27 cellular contexts compared by ENCODE assay signal in genomic region chr3:159788987-159789386, GRCh38. TPM values are rescaled to one million over a fixed set of nuclear protein-coding genes. Genes with fewer than 3 reads are reported as not detected.
DNase-seq lines count a peak whose midpoint lies in the region; ATAC-seq, FAIRE-seq and TF ChIP-seq lines count a peak whose summit lies in the region.
"Had no signal": no experiment of that assay in that cellular context is flagged by ENCODE, and none has a peak within 500 bp of the region (broad histone marks: within the 10 kb centered on the region; RNA-seq: fewer than 3 reads in every experiment).

No MANE protein-coding gene starts in this region.

- dilution Hi-C loops in keratinocyte (cut with MboI; ENCODE audit: extremely low pct_ligation_motif_present, low sequenced_read_pairs): no loop called here

- CTCF ChIA-PET in A549 (lab: Yijun Ruan, JAX): no interaction called here

- no peaks in the 10 kb centered on the region for H4K20me1 ChIP-seq in keratinocyte (ENCODE audit: control insufficient read depth, extremely low read depth, insufficient read depth, low read length)

- no peak overlapping the region for H3K4me3 ChIP-seq in A549
- no peak overlapping the region for H3K4me3 ChIP-seq in bronchial epithelial cell (ENCODE audit: low read depth, low read length)
- peak overlapping the region in 2 of 3 experiments; percentile 9 to 25 for H3K4me3 ChIP-seq in keratinocyte (ENCODE audit: control insufficient read depth in 2 of 3, extremely low read depth in 1 of 3, insufficient read depth in 2 of 3, low read depth in 1 of 3, low read length in 3 of 3)
- no peak overlapping the region for H3K4me3 ChIP-seq in prostate gland
- no peak overlapping the region for H3K4me3 ChIP-seq in psoas muscle
- H3K4me3 ChIP-seq: ovary, SK-N-MC, upper lobe of left lung had no signal

- no peak for TF ChIP-seq CTCF in A549 (IDR thresholded peaks at IDR 0.05)
- TF ChIP-seq CTCF in bronchial epithelial cell (IDR thresholded peaks at IDR 0.05; ENCODE audit: insufficient read depth, low read length, severe bottlenecking): no peak
- no peak for TF ChIP-seq CTCF in keratinocyte (optimal IDR thresholded peaks at IDR 0.05 in 1 of 3, IDR thresholded peaks at IDR 0.05 in 1 of 3, conservative IDR thresholded peaks at IDR 0.05 in 1 of 3; ENCODE audit: extremely low read depth in 1 of 3, insufficient read depth in 2 of 3, low read length in 3 of 3)
- no peak for TF ChIP-seq CTCF in prostate gland (IDR thresholded peaks at IDR 0.05)
- TF ChIP-seq CTCF in psoas muscle (IDR thresholded peaks at IDR 0.05): no peak

- WGBS in A549 (ENCODE audit: missing lambda C conversion rate): 95% methylated on average over 3 of the region's 3 CpGs
- WGBS in prostate gland: 51% methylated on average over 3 of the region's 3 CpGs
- 87 to 90% (median 90%) methylated on average over 3 of the region's 3 CpGs for WGBS in psoas muscle, 3 donors

- H3K9me1 ChIP-seq in keratinocyte (ENCODE audit: control insufficient read depth, extremely low read depth, insufficient read depth, low read length): no peaks in the 10 kb centered on the region

- DNase-seq in A549 (ENCODE audit: low read depth in 1 of 2, low spot score in 1 of 2) (no peak), bronchial epithelial cell (ENCODE audit: low read depth) (peak; percentile 88), keratinocyte (ENCODE audit: low read depth, low spot score) (no peak), prostate gland (ENCODE audit: low spot score) (peak; percentile 47), SKM-1 (lab: John Stamatoyannopoulos, UW; ENCODE audit: unreplicated experiment) (no peak), psoas muscle (no peak), iPS-NIHi7 (ENCODE audit: extremely low spot score) (no peak)
- DNase-seq in central memory CD4-positive, alpha-beta T cell: no peak
- DNase-seq: activated B cell treated with CpG ODN at 0.5 μM for 24 hours; activated CD8-positive, alpha-beta T cell treated with anti-CD3 and anti-CD28 coated beads, Interleukin-2, amount 10 ng/mL, durations not matched to agents 7 days and 5 days; activated naive CD4-positive, alpha-beta T cell treated with anti-CD3 and anti-CD28 coated beads for 36 hours; activated T-cell treated with anti-CD3 and anti-CD28 coated beads, Interleukin-2, amount 50 U/mL, for 24 hours; anterior cingulate cortex; naive thymus-derived CD8-positive, alpha-beta T cell; NCI-H187 treated with DMSO at 0.1 percent for 48 hours; NCI-H345; ovary; stimulated activated CD4-positive, alpha-beta T cell treated with anti-CD3 and anti-CD28 coated beads, Interleukin-1b, Interleukin-23, amount 100 ng/mL, for 48 hours; upper lobe of left lung had no signal

- H3K9me3 ChIP-seq in A549 (no peaks in the 10 kb centered on the region), keratinocyte (ENCODE audit: control insufficient read depth, low read depth, low read length) (no peaks in the 10 kb centered on the region), prostate gland (no peaks in the 10 kb centered on the region), psoas muscle (no peaks in the 10 kb centered on the region)
- H3K9me3 ChIP-seq: ovary, upper lobe of left lung had no signal

- no peak for TF ChIP-seq POLR2A in A549 (IDR thresholded peaks at IDR 0.05; ENCODE audit: low read length)
- no peak for TF ChIP-seq POLR2A in prostate gland (IDR thresholded peaks at IDR 0.05)

- no peak for FAIRE-seq in A549 (lab: Jason Lieb, UNC)
- no peak for FAIRE-seq in bronchial epithelial cell (lab: Jason Lieb, UNC)
- FAIRE-seq in keratinocyte (lab: Jason Lieb, UNC): peak; percentile 56
- FAIRE-seq: colon, H54 had no signal

- H3K79me2 ChIP-seq in keratinocyte (ENCODE audit: control insufficient read depth, insufficient read depth, low read length): peaks cover 76% of the 10 kb centered on the region

- no peak for TF ChIP-seq RAD21 in A549 (conservative IDR thresholded peaks at IDR 0.05 in 1 of 2, IDR thresholded peaks at IDR 0.05 in 1 of 2)

- H2AFZ ChIP-seq in keratinocyte (ENCODE audit: control insufficient read depth, low read length): no peak overlapping the region

- intact Hi-C loops in prostate gland (cut with DNase I): no loop called here
- intact Hi-C loops in psoas muscle (cut with DNase I): loop anchor here in 1 of 2 donors (10.0 kb wide), 1 partner anchor 964 kb away; no protein-coding TSS in a partner anchor

- H3K4me2 ChIP-seq in A549 (peak overlapping the region; percentile 80; the same call in 2 of the 3 replicates), keratinocyte (ENCODE audit: control insufficient read depth, extremely low read depth, insufficient read depth, low read depth, low read length) (peak overlapping the region; percentile 79)

- TF ChIP-seq EP300 in A549 (IDR thresholded peaks at IDR 0.05): no peak

- peaks cover 90% of the 10 kb centered on the region for H3K4me1 ChIP-seq in A549
- H3K4me1 ChIP-seq in keratinocyte (ENCODE audit: control insufficient read depth, extremely low read depth, insufficient read depth, low read length): peaks cover 60% of the 10 kb centered on the region
- no peaks in the 10 kb centered on the region for H3K4me1 ChIP-seq in prostate gland (replicated peaks)
- H3K4me1 ChIP-seq in psoas muscle: no peaks in the 10 kb centered on the region

- peak overlapping the region; percentile 36 for H3K9ac ChIP-seq in keratinocyte (ENCODE audit: control insufficient read depth, extremely low read depth, insufficient read depth, low read length)

- H3K27me3 ChIP-seq in bronchial epithelial cell (ENCODE audit: control insufficient read depth, insufficient read depth, low read length) (no peaks in the 10 kb centered on the region), keratinocyte (ENCODE audit: control insufficient read depth, extremely low read depth, insufficient read depth, low read length) (no peaks in the 10 kb centered on the region), prostate gland (replicated peaks; ENCODE audit: insufficient read depth) (no peaks in the 10 kb centered on the region), psoas muscle (ENCODE audit: insufficient read depth in 3 of 3, low read length in 2 of 3) (no peaks in the 10 kb centered on the region)
- H3K27me3 ChIP-seq: ovary, upper lobe of left lung had no signal

- H3K27ac ChIP-seq in A549 (peak overlapping the region in 1 of 2 experiments; percentile 62; a peak in 3 of 6 replicates), keratinocyte (ENCODE audit: control insufficient read depth, insufficient read depth, low read length) (peak overlapping the region; percentile 96), prostate gland (peak overlapping the region in 1 of 2 donors; percentile 9), psoas muscle (no peak overlapping the region)
- H3K27ac ChIP-seq: 22Rv1, ovary, SK-N-MC had no signal

- POLR2A ChIA-PET in A549 (lab: Yijun Ruan, JAX): no interaction called here

- no peak for ATAC-seq in A549
- no peak for ATAC-seq in psoas muscle
- ATAC-seq: activated CD8-positive, alpha-beta T cell treated with anti-CD3 and anti-CD28 coated beads, Interleukin-2, amount 10 ng/mL, durations not matched to agents 7 days and 5 days; naive thymus-derived CD8-positive, alpha-beta T cell; Panc1; stimulated activated memory B cell treated with anti-CD40 and anti-IgM and Interleukin-4, amounts not matched to agents 10 μg/mL and 1 μg/mL and 100 μg/mL, for 72 hours had no signal

- no peaks in the 10 kb centered on the region for H3K36me3 ChIP-seq in bronchial epithelial cell (ENCODE audit: control insufficient read depth, insufficient read depth, low read length)
- peaks cover 2 to 4% of the 10 kb centered on the region in 2 experiments for H3K36me3 ChIP-seq in keratinocyte (ENCODE audit: control insufficient read depth in 2 of 2, extremely low read depth in 1 of 2, insufficient read depth in 2 of 2, low read length in 2 of 2)
- no peaks in the 10 kb centered on the region for H3K36me3 ChIP-seq in prostate gland
- no peaks in the 10 kb centered on the region for H3K36me3 ChIP-seq in psoas muscle (ENCODE audit: insufficient read depth in 1 of 2, low read depth in 1 of 2)
- H3K36me3 ChIP-seq: ovary, upper lobe of left lung had no signal

TF ChIP-seq in A549, 52 proteins besides CTCF, POLR2A, EP300 and RAD21 (continues in another document):
- no peak for TF ChIP-seq HOXA7 (CRISPR knock-in tag; IDR thresholded peaks at IDR 0.05)
- no peak for TF ChIP-seq MAX (IDR thresholded peaks at IDR 0.05)
- TF ChIP-seq FOXS1 (CRISPR knock-in tag; IDR thresholded peaks at IDR 0.05): no peak
- TF ChIP-seq CBX2 (IDR thresholded peaks at IDR 0.05; ENCODE audit: borderline replicate concordance, low read depth): no peak

RNA-seq across cellular contexts. Expression of gene SCHIP1, which starts 50.7 kb away (rescaled TPM):
- 2.7 and 3.5 TPM in 2 replicates for polyA plus RNA-seq in A549 (2011; rRNA removed)
- 0.13 and 0.15 TPM in 2 replicates for polyA plus RNA-seq in A549 (2012; cell fraction: cytosol; rRNA removed)
- 1.3 TPM in 2 replicates for polyA plus RNA-seq in A549 (2012; cell fraction: nucleus; rRNA removed)
- polyA plus RNA-seq in A549 (2017; fragmentation: RNase III; extraction: RNeasy Plus Mini Kit Qiagen cat#74134 plus additional on column Dnase treatment): 2.0 to 3.6 TPM (median 2.6 TPM) in 3 replicates
- polyA minus RNA-seq in A549 (2011; rRNA and poly(A)+ RNA removed): 5.2 and 7.1 TPM in 2 replicates
- total RNA-seq in bronchial epithelial cell: 0.64 and 1.3 TPM in 2 replicates
- 0.80 to 3.1 TPM (median 1.5 TPM) in 3 replicates for polyA plus RNA-seq in keratinocyte
- 3.5 TPM for polyA plus RNA-seq in keratinocyte (2011; ENCODE audit: low read depth)
- polyA plus RNA-seq in keratinocyte (2011; cell fraction: cytosol; rRNA removed): 0.27 and 0.63 TPM in 2 replicates
- polyA plus RNA-seq in keratinocyte (2011; cell fraction: nucleus; rRNA removed): 3.5 and 3.6 TPM in 2 replicates
- 0.79 and 1.9 TPM in 2 replicates for polyA plus RNA-seq in keratinocyte (2012; ENCODE audit: low replicate concordance)
- polyA minus RNA-seq in keratinocyte: 5.1 to 7.7 TPM (median 7.5 TPM) in 3 replicates
- not detected for polyA minus RNA-seq in keratinocyte (2011; cell fraction: cytosol; rRNA and poly(A)+ RNA removed)
- 7.0 and 22.3 TPM in 2 replicates for polyA minus RNA-seq in keratinocyte (2011; cell fraction: nucleus; rRNA and poly(A)+ RNA removed)
- 10 to 100 TPM in 1 of 2 donors, 1 to 10 TPM in 1; 2.6 to 35.3 TPM for total RNA-seq in prostate gland
- 100 to 1,000 TPM in 2 of 4 donors, 10 to 100 TPM in 2; 49.1 to 206 (median 90.3) TPM for total RNA-seq in psoas muscle
- 100 to 1,000 TPM in 1 of 3 donors, 10 to 100 TPM in 2; 27.1 to 129 (median 68.6) TPM for polyA plus RNA-seq in psoas muscle
- total RNA-seq: activated CD8-positive, alpha-beta T cell treated with anti-CD3 and anti-CD28 coated beads, Interleukin-2, amount 10 ng/mL, durations not matched to agents 7 days and 5 days; activated naive CD4-positive, alpha-beta T cell treated with anti-CD3 and anti-CD28 coated beads for 36 hours; B cell; HT-29; naive thymus-derived CD8-positive, alpha-beta T cell had no signal
- polyA plus RNA-seq: naive thymus-derived CD8-positive, alpha-beta T cell had no signal

Comparison
In these comparisons a context has a peak if more than half of its experiments do, and no peak if none do; other contexts are left out.
1. DNase-seq: peak in bronchial epithelial cell (single experiment) and prostate gland (single experiment); none in A549 (0 of 2), keratinocyte (single experiment), SKM-1 (single experiment), psoas muscle (0 of 2), central memory CD4-positive, alpha-beta T cell (single experiment) and iPS-NIHi7 (single experiment).
2. H3K4me3 ChIP-seq: peak in keratinocyte (2 of 3); none in A549 (single experiment), bronchial epithelial cell (single experiment), prostate gland (0 of 2) and psoas muscle (single experiment).